ENCODE assay signal across 26 cellular contexts in the genomic region with DNA sequence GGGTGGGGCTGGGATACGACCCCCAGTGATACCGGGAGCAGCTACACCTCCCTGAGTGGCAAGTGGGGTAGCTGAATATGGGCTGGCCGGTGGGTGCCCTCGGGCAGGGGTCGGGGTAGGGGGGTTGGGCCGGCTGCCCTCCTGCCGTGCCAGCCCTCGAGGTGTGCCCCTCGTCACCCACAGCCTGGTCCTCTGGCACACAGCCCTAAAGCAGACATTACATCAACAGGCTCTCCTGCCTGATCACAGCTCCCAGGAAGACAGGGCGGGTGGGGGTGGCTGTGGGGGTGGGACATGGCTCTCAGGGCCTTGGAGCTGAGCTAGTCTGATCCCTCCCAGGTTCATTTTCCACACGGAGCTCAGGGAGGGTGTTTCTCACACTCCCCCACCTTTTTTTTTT. TPM values are rescaled to one million over a fixed set of nuclear protein-coding genes. Genes with fewer than 3 reads are reported as not detected.
"Had no signal": no experiment of that assay in that cellular context is flagged by ENCODE, and none has a peak within 500 bp of the region (broad histone marks: within the 10 kb centered on the region; RNA-seq: fewer than 3 reads in every experiment).

No MANE protein-coding gene starts in this region.

- H3K4me1 ChIP-seq: neural progenitor cell, pancreas, stomach had no signal

- H3K27me3 Mint-ChIP-seq: natural killer cell treated with Interleukin-12 subunit alpha and Interleukin-12 subunit beta and Interleukin-15 and Interleukin-18, amount 100 ng/mL, for 72 hours; progenitor cell of endocrine pancreas; stimulated activated naive B cell treated with anti-CD40 and anti-IgM and Interleukin-4, amounts not matched to agents 10 μg/mL and 1 μg/mL and 100 μg/mL, for 72 hours; type B pancreatic cell had no signal

- H3K4me3 Mint-ChIP-seq: natural killer cell treated with Interleukin-12 subunit alpha and Interleukin-12 subunit beta and Interleukin-15 and Interleukin-18, amount 100 ng/mL, for 72 hours; neural progenitor cell; stimulated activated naive B cell treated with anti-CD40 and anti-IgM and Interleukin-4, amounts not matched to agents 10 μg/mL and 1 μg/mL and 100 μg/mL, for 72 hours; type B pancreatic cell had no signal

- H3K4me3 ChIP-seq: left lung, lung, neural progenitor cell, pancreas, spleen, stomach, thoracic aorta had no signal

- H3K4me1 Mint-ChIP-seq: neural progenitor cell had no signal

- H3K9me3 Mint-ChIP-seq: natural killer cell treated with Interleukin-12 subunit alpha and Interleukin-12 subunit beta and Interleukin-15 and Interleukin-18, amount 100 ng/mL, for 72 hours; neural progenitor cell; stimulated activated naive B cell treated with anti-CD40 and anti-IgM and Interleukin-4, amounts not matched to agents 10 μg/mL and 1 μg/mL and 100 μg/mL, for 72 hours; type B pancreatic cell had no signal

- H3K27ac ChIP-seq: left lung, neural progenitor cell, pancreas, stomach had no signal

- H3K4me2 ChIP-seq: neural progenitor cell had no signal

- DNase-seq: effector memory CD4-positive, alpha-beta T cell; islet precursor cell; left lung; mesenchymal stem cell; midbrain; spleen; stimulated activated CD4-positive, alpha-beta T cell treated with anti-CD3 and anti-CD28 coated beads, Interleukin-2, amount 100 ng/mL, for 24 hours; stimulated activated CD4-positive, alpha-beta T cell treated with anti-CD3 and anti-CD28 coated beads, Interleukin-4, amount 100 ng/mL, for 4 hours; stimulated activated naive B cell treated with anti-CD40 and anti-IgM and Interleukin-4, amounts not matched to agents 10 μg/mL and 1 μg/mL and 100 μg/mL, for 72 hours; stomach; substantia nigra had no signal

- H3K27me3 ChIP-seq: left lung, neural progenitor cell, pancreas, spleen, stomach had no signal

- H3K36me3 ChIP-seq: neural progenitor cell had no signal

- FAIRE-seq: endometrium, frontal cortex, pancreas, urothelium cell line had no signal

- ATAC-seq: esophagus mucosa; left lung; natural killer cell treated with Interleukin-12 subunit alpha and Interleukin-12 subunit beta and Interleukin-15 and Interleukin-18, amount 100 ng/mL, for 72 hours; pancreas; sciatic nerve; stimulated activated naive B cell treated with anti-CD40 and anti-IgM and Interleukin-4, amounts not matched to agents 10 μg/mL and 1 μg/mL and 100 μg/mL, for 72 hours had no signal

- H3K9me3 ChIP-seq: left lung, pancreas, spleen, stomach, thoracic aorta had no signal

- H2AFZ ChIP-seq: neural progenitor cell had no signal

- H3K9ac ChIP-seq: neural progenitor cell had no signal

- H3K27ac Mint-ChIP-seq: neural progenitor cell, progenitor cell of endocrine pancreas, type B pancreatic cell had no signal

RNA-seq across cellular contexts. Expression of gene C8G, which starts 23.7 kb away (rescaled TPM):
- total RNA-seq: esophagus mucosa, frontal cortex, glomerular endothelial cell, sciatic nerve, skeletal muscle tissue, stomach, thoracic aorta had no signal

RNA-seq across cellular contexts. Expression of gene LCN12, which starts 30.8 kb away (rescaled TPM):
- total RNA-seq: frontal cortex, glomerular endothelial cell, skeletal muscle tissue had no signal
- polyA plus RNA-seq: fibroblast of lung had no signal
